In genomic region chr12:85468356-85469157, GRCh38 we compare ENCODE assay signal across 8 cellular contexts.
DNase-seq lines count a peak whose midpoint lies in the region; ATAC-seq and TF ChIP-seq lines count a peak whose summit lies in the region.

No MANE protein-coding gene starts in this region.

- ATAC-seq in GM19455 (IDR thresholded peaks at IDR 0.05; ENCODE audit: unreplicated experiment) (peak; percentile 88), HG03457 (IDR thresholded peaks at IDR 0.05; ENCODE audit: unreplicated experiment) (peak; percentile 94)

- 11 to 17% (median 16%) methylated on average over 15 of the region's 15 CpGs for WGBS in adrenal gland, 4 donors
- WGBS in prostate gland, result 12% methylated on average over 15 of the region's 15 CpGs

- H3K36me3 ChIP-seq in adrenal gland (replicated peaks in 1 of 2) (no peaks in the 10 kb centered on the region), right atrium auricular region (no peaks in the 10 kb centered on the region), prostate gland (no peaks in the 10 kb centered on the region)

- DNase-seq in EH (ENCODE audit: low read depth), result peak; percentile 59
- peak; percentile 43 for DNase-seq in NCI-H774 (lab: John Stamatoyannopoulos, UW)
- DNase-seq in adrenal gland, result peak in 6 of 7 donors; percentile 23 to 66 (median 50)
- no peak for DNase-seq in right atrium auricular region (ENCODE audit: low spot score)
- peak; percentile 9 for DNase-seq in prostate gland (ENCODE audit: low spot score)
- DNase-seq in NCI-H524 treated with DMSO at 0.1 percent for 48 hours (lab: John Stamatoyannopoulos, UW), result no peak

- TF ChIP-seq POLR2A in adrenal gland (IDR thresholded peaks at IDR 0.05) (no peak), prostate gland (IDR thresholded peaks at IDR 0.05) (no peak)

- H3K27me3 ChIP-seq in adrenal gland (peaks cover 7% of the 10 kb centered on the region), right atrium auricular region (no peaks in the 10 kb centered on the region), prostate gland (replicated peaks; ENCODE audit: insufficient read depth) (no peaks in the 10 kb centered on the region)

- H3K27ac ChIP-seq in adrenal gland (no peak overlapping the region), right atrium auricular region (no peak overlapping the region), prostate gland (peak overlapping the region in 1 of 2 donors; percentile 41)

- TF ChIP-seq CTCF in adrenal gland (IDR thresholded peaks at IDR 0.05) (peak; percentile 67 to 79 (median 76)), right atrium auricular region (IDR thresholded peaks at IDR 0.05) (peak; percentile 31 to 80), prostate gland (IDR thresholded peaks at IDR 0.05) (peak; percentile 32 to 78 (median 58))

- peak overlapping the region in 2 of 4 donors; percentile 5 to 52 for H3K4me3 ChIP-seq in adrenal gland
- H3K4me3 ChIP-seq in right atrium auricular region, result peak overlapping the region; percentile 35 to 45
- peak overlapping the region; percentile 23 to 35 for H3K4me3 ChIP-seq in prostate gland

- H3K9me3 ChIP-seq in adrenal gland (replicated peaks in 1 of 3) (no peaks in the 10 kb centered on the region), right atrium auricular region (no peaks in the 10 kb centered on the region), prostate gland (no peaks in the 10 kb centered on the region)

- intact Hi-C loops in adrenal gland (cut with DNase I) (no loop called here), prostate gland (cut with DNase I) (no loop called here)

- no peaks in the 10 kb centered on the region for H3K4me1 ChIP-seq in adrenal gland (replicated peaks in 1 of 2)
- peaks cover 0 to 6% of the 10 kb centered on the region in 2 donors for H3K4me1 ChIP-seq in right atrium auricular region
- no peaks in the 10 kb centered on the region for H3K4me1 ChIP-seq in prostate gland (replicated peaks)

Comparison
In these comparisons a context has a peak if more than half of its experiments do, and no peak if none do; other contexts are left out.
1. DNase-seq: peak in EH (single experiment), NCI-H774 (single experiment), adrenal gland (6 of 7) and prostate gland (single experiment); none in right atrium auricular region (single experiment) and NCI-H524 treated with DMSO at 0.1 percent for 48 hours (single experiment).
2. Peak in every context shown above with its lines, with median percentiles within 50 percentile points of each other: CTCF ChIP-seq.